Comparison of ENCODE assay signal across 8 cellular contexts in genomic region chr16:14302031-14302398, GRCh38.
A peak's percentile ranks its signal among the peaks of the same experiment; 100 is the strongest.
DNase-seq lines count a peak whose midpoint lies in the region; ATAC-seq and TF ChIP-seq lines count a peak whose summit lies in the region.

No MANE protein-coding gene starts in this region.

- no peak for TF ChIP-seq POLR2A in lower leg skin (IDR thresholded peaks at IDR 0.05)
- TF ChIP-seq POLR2A in thyroid gland (IDR thresholded peaks at IDR 0.05), result peak in 1 of 2 donors; percentile 32

- TF ChIP-seq CTCF in Panc1 (IDR thresholded peaks at IDR 0.05) (no peak), lower leg skin (IDR thresholded peaks at IDR 0.05) (no peak), thyroid gland (IDR thresholded peaks at IDR 0.05) (no peak)

- CTCF ChIA-PET in CD8-positive, alpha-beta memory T cell (lab: Charles Lee), result interaction anchor here (1.5 kb wide), 1 partner anchor 16 kb away, joined by 4 read pairs; no protein-coding TSS in a partner anchor
- CTCF ChIA-PET in Panc1 (lab: Charles Lee), result interaction anchor here (0.5 kb wide), 1 partner anchor 168 kb away, joined by 5 read pairs; no protein-coding TSS in a partner anchor

- no peaks in the 10 kb centered on the region for H3K36me3 Mint-ChIP-seq in CD8-positive, alpha-beta memory T cell

- in situ Hi-C loops in Panc1 (cut with HindIII; ENCODE audit: low pct_unique_long_range_greater_than_20kb, low sequenced_read_pairs), result no loop called here

- POLR2A ChIA-PET in CD8-positive, alpha-beta memory T cell (lab: Charles Lee), result no interaction called here
- POLR2A ChIA-PET in Panc1 (lab: Charles Lee), result interaction anchor here (0.6 kb wide), 1 partner anchor 301 kb away, joined by 4 read pairs; no protein-coding TSS in a partner anchor

- H3K27me3 ChIP-seq in CD8-positive, alpha-beta memory T cell (ENCODE audit: insufficient read depth, low read length, poor library complexity, severe bottlenecking), result peaks cover 5% of the 10 kb centered on the region
- no peaks in the 10 kb centered on the region for H3K27me3 ChIP-seq in Panc1 (ENCODE audit: control insufficient read depth, insufficient read depth, low read length)
- H3K27me3 ChIP-seq in thyroid gland, result no peaks in the 10 kb centered on the region

- peaks cover 18 to 35% of the 10 kb centered on the region in 2 donors for H3K27me3 Mint-ChIP-seq in CD8-positive, alpha-beta memory T cell

- WGBS in lower leg skin, 2 donors, result 0% methylated on average over 5 to 9 of the region's 37 CpGs
- 0% methylated on average over 8 to 13 of the region's 37 CpGs for WGBS in thyroid gland, 2 donors

- H3K36me3 ChIP-seq in CD8-positive, alpha-beta memory T cell (ENCODE audit: insufficient read depth, low read length), result no peaks in the 10 kb centered on the region
- H3K36me3 ChIP-seq in Panc1 (ENCODE audit: control insufficient read depth, insufficient read depth, low read length) (no peaks in the 10 kb centered on the region), thyroid gland (no peaks in the 10 kb centered on the region)

- no peak for DNase-seq in CD8-positive, alpha-beta memory T cell
- DNase-seq in Panc1 (ENCODE audit: low read depth, low spot score) (no peak), dedifferentiated amniotic fluid mesenchymal stem cell (ENCODE audit: extremely low spot score) (peak; percentile 53), lower leg skin (ENCODE audit: low spot score in 2 of 2) (peak in 1 of 2 donors; percentile 89), thyroid gland (peak; percentile 62)
- DNase-seq in stimulated activated CD4-positive, alpha-beta T cell treated with anti-CD3 and anti-CD28 coated beads, Interleukin-1b, Interleukin-23, amount 100 ng/mL, for 48 hours, result no peak

- H3K27ac Mint-ChIP-seq in CD8-positive, alpha-beta memory T cell, result no peak overlapping the region

- no peaks in the 10 kb centered on the region for H3K9me3 ChIP-seq in CD8-positive, alpha-beta memory T cell (ENCODE audit: low read length)
- H3K9me3 ChIP-seq in Panc1 (ENCODE audit: control insufficient read depth, insufficient read depth, low read depth, low read length) (no peaks in the 10 kb centered on the region), thyroid gland (no peaks in the 10 kb centered on the region)

- peaks cover 16 to 19% (median 16%) of the 10 kb centered on the region in 3 donors for H3K4me1 Mint-ChIP-seq in CD8-positive, alpha-beta memory T cell

- no peak overlapping the region for H3K27ac ChIP-seq in CD8-positive, alpha-beta memory T cell (ENCODE audit: low read depth, low read length)
- H3K27ac ChIP-seq in Panc1 (ENCODE audit: low read length), result peak overlapping the region; percentile 69
- H3K27ac ChIP-seq in thyroid gland, result no peak overlapping the region

- intact Hi-C loops in Panc1 (cut with micrococcal nuclease; ENCODE audit: unreplicated experiment), result loop anchor here (5.0 kb wide), 2 partner anchors 185 to 330 kb away; partner anchors contain the start of genes BFAR and PARN
- intact Hi-C loops in lower leg skin (cut with DNase I; ENCODE audit: low total_unique reads), result loop anchor here (2.0 to 10.0 kb wide), 2 partner anchors 103 to 227 kb away; no protein-coding TSS in a partner anchor
- intact Hi-C loops in thyroid gland (cut with DNase I), result loop anchor here (5.0 kb wide), 1 partner anchor 225 kb away; no protein-coding TSS in a partner anchor

- peaks cover 0 to 2% (median 0%) of the 10 kb centered on the region in 5 donors for H3K9me3 Mint-ChIP-seq in CD8-positive, alpha-beta memory T cell

- no TSS peak for BruUV-seq in Panc1 (replicated peaks; lab: Mats Ljungman, UMichigan)

- ATAC-seq in GM19035 (IDR thresholded peaks at IDR 0.05; ENCODE audit: unreplicated experiment) (peak; percentile 63), HG03139 (IDR thresholded peaks at IDR 0.05; ENCODE audit: unreplicated experiment) (peak; percentile 36), Panc1 (peak; percentile 77)

- H3K4me3 Mint-ChIP-seq in CD8-positive, alpha-beta memory T cell, result peak overlapping the region; percentile 52 to 82 (median 71)

- peaks cover 22% of the 10 kb centered on the region for H3K4me1 ChIP-seq in CD8-positive, alpha-beta memory T cell (ENCODE audit: insufficient read depth, low read length)
- H3K4me1 ChIP-seq in Panc1 (ENCODE audit: control insufficient read depth, insufficient read depth, low read length) (peaks cover 27% of the 10 kb centered on the region), thyroid gland (peaks cover 18 to 19% of the 10 kb centered on the region in 2 donors)

- peak overlapping the region; percentile 43 for H3K4me3 ChIP-seq in CD8-positive, alpha-beta memory T cell (ENCODE audit: low read length)
- H3K4me3 ChIP-seq in Panc1 (ENCODE audit: low read depth in 2 of 2, low read length in 2 of 2) (peak overlapping the region; percentile 65 to 98), lower leg skin (ENCODE audit: low read depth, poor library complexity, severe bottlenecking) (peak overlapping the region; percentile 86), thyroid gland (replicated peaks in 1 of 3) (peak overlapping the region in 2 of 3 donors; percentile 82 to 91)

Comparison
In these comparisons a context has a peak if more than half of its experiments do, and no peak if none do; other contexts are left out.
1. DNase-seq: peak in dedifferentiated amniotic fluid mesenchymal stem cell (single experiment) and thyroid gland (2 of 2); none in CD8-positive, alpha-beta memory T cell (0 of 5), Panc1 (single experiment) and stimulated activated CD4-positive, alpha-beta T cell treated with anti-CD3 and anti-CD28 coated beads, Interleukin-1b, Interleukin-23, amount 100 ng/mL, for 48 hours (single experiment).
2. Peak in every context shown above with its lines, with median percentiles within 50 percentile points of each other: H3K4me3 ChIP-seq and ATAC-seq.